Comparison of ENCODE assay signal across 2 cellular contexts in the genomic region with DNA sequence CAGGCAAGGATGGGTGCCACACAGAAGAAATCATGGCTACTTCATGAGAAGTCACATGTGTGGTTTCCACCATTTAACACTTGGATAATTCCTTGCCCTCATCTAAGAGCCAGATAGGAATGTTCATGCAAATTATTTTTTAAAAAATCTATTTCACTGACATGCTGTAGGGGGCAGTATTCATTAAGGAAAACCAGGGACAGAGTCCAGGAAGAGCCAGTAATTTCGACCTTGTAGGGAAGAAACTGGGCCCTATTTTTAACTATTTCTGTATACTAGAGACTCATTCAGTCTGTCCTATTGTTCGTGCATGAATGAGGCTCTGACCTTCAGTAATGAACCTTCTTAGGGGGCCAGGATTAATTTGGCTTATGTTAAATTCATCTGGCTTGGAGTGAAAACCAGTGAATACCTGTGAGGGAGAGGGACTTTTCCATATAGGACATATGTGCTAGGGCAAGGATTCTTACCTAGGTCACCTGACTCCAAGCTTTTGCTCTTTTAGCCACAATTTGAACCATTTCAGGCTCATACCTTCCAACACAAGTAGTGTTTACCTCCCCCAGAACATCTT.
TF ChIP-seq lines count a peak whose summit lies in the region.

No MANE protein-coding gene starts in this region.

TF ChIP-seq in endothelial cell of umbilical vein, 7 proteins besides CTCF, POLR2A, EP300 and RAD21 (continued from another document):
- TF ChIP-seq, protein P1, sequence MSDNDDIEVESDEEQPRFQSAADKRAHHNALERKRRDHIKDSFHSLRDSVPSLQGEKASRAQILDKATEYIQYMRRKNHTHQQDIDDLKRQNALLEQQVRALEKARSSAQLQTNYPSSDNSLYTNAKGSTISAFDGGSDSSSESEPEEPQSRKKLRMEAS (IDR thresholded peaks at IDR 0.05; ENCODE audit: insufficient read depth, insufficient read length) = no peak
- no peak for TF ChIP-seq EZH2 (IDR thresholded peaks at IDR 0.05; ENCODE audit: borderline replicate concordance, low read depth, low read length, severe bottlenecking)
- no peak for TF ChIP-seq MYC (IDR thresholded peaks at IDR 0.05; ENCODE audit: low read depth, low read length)
- TF ChIP-seq FOS (IDR thresholded peaks at IDR 0.05; ENCODE audit: borderline replicate concordance, insufficient read depth, low read length) = no peak
- no peak for TF ChIP-seq JUN (IDR thresholded peaks at IDR 0.05; ENCODE audit: borderline replicate concordance, insufficient read depth, insufficient read length, low read depth)

TF ChIP-seq in neural cell, 6 proteins besides CTCF, POLR2A, EP300 and RAD21:
- TF ChIP-seq, protein P2, sequence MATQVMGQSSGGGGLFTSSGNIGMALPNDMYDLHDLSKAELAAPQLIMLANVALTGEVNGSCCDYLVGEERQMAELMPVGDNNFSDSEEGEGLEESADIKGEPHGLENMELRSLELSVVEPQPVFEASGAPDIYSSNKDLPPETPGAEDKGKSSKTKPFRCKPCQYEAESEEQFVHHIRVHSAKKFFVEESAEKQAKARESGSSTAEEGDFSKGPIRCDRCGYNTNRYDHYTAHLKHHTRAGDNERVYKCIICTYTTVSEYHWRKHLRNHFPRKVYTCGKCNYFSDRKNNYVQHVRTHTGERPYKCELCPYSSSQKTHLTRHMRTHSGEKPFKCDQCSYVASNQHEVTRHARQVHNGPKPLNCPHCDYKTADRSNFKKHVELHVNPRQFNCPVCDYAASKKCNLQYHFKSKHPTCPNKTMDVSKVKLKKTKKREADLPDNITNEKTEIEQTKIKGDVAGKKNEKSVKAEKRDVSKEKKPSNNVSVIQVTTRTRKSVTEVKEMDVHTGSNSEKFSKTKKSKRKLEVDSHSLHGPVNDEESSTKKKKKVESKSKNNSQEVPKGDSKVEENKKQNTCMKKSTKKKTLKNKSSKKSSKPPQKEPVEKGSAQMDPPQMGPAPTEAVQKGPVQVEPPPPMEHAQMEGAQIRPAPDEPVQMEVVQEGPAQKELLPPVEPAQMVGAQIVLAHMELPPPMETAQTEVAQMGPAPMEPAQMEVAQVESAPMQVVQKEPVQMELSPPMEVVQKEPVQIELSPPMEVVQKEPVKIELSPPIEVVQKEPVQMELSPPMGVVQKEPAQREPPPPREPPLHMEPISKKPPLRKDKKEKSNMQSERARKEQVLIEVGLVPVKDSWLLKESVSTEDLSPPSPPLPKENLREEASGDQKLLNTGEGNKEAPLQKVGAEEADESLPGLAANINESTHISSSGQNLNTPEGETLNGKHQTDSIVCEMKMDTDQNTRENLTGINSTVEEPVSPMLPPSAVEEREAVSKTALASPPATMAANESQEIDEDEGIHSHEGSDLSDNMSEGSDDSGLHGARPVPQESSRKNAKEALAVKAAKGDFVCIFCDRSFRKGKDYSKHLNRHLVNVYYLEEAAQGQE (IDR thresholded peaks at IDR 0.05; ENCODE audit: borderline replicate concordance) = no peak
- TF ChIP-seq SMC3 (conservative IDR thresholded peaks at IDR 0.05; ENCODE audit: poor library complexity) = peak; percentile 77
- no peak for TF ChIP-seq POLR2AphosphoS5 (IDR thresholded peaks at IDR 0.05)
TF ChIP-seq in neural cell: peak in this region for 1.
